Comparison of ENCODE assay signal across 7 cellular contexts in the genomic region with DNA sequence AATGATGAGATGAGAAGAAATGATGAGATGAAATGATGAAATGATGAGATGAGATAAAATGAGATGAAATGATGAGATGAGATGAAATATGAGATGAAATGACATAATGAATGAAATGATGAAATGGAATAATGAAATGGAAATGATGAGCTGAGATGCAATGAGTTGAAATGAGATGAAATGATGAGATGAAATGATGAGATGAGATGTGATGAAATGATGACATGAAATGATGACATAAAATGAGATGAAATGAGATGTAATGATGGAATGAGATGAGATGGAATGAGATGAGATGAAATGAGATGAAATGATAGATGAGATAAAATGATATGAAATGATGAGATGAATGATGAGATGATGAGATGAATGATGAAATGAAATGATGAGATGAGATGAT.
DNase-seq lines count a peak whose midpoint lies in the region; ATAC-seq, FAIRE-seq and TF ChIP-seq lines count a peak whose summit lies in the region.
"Not testable (repeated sequence)": the region's sequence is repeated elsewhere in the genome, so short reads cannot be mapped to it uniquely, and the experiment has no call there.

No MANE protein-coding gene starts in this region.

- not testable (repeated sequence) for BruUV-seq in K562 (replicated peaks; lab: Mats Ljungman, UMichigan); HepG2 (replicated peaks; lab: Mats Ljungman, UMichigan)

- in situ Hi-C loops in K562 (cut with MboI); HepG2 (cut with HindIII; ENCODE audit: extremely low pct_ligation_motif_present, low pct_unique_long_range_greater_than_20kb): not testable (repeated sequence)

- not testable (repeated sequence) for FAIRE-seq in K562 (lab: Jason Lieb, UNC); HepG2 (lab: Jason Lieb, UNC)

- H3K4me3 Mint-ChIP-seq in activated CD8-positive, alpha-beta memory T cell treated with anti-CD3 and anti-CD28 coated beads, Interleukin-2, amount 10 ng/mL, durations not matched to agents 7 days and 5 days; activated T-cell treated with anti-CD3 and anti-CD28 coated beads, Interleukin-2, amount 50 U/mL, for 24 hours; activated naive CD8-positive, alpha-beta T cell treated with anti-CD3 and anti-CD28 coated beads for 36 hours; activated naive CD8-positive, alpha-beta T cell treated with anti-CD3 and anti-CD28 coated beads, Interleukin-2, amount 50 U/mL, for 24 hours; stimulated activated naive CD8-positive, alpha-beta T cell treated with anti-CD3 and anti-CD28 coated beads, Interleukin-15, Interleukin-2, amounts not matched to agents 100 ng/mL and 50 ng/mL, for 24 hours: not testable (repeated sequence)

- H2AFZ ChIP-seq in K562 (ENCODE audit: low read depth, low read length); HepG2 (ENCODE audit: low read length): not testable (repeated sequence)

- CTCF ChIA-PET in activated CD8-positive, alpha-beta memory T cell treated with anti-CD3 and anti-CD28 coated beads, Interleukin-2, amount 10 ng/mL, durations not matched to agents 7 days and 5 days (lab: Charles Lee); K562 (lab: Yijun Ruan, JAX; ENCODE audit: low intra/inter-chr PET ratio); HepG2 (lab: Yijun Ruan, JAX; ENCODE audit: low intra/inter-chr PET ratio, low total read pairs): not testable (repeated sequence)

- not testable (repeated sequence) for H3K27me3 Mint-ChIP-seq in activated CD8-positive, alpha-beta memory T cell treated with anti-CD3 and anti-CD28 coated beads, Interleukin-2, amount 10 ng/mL, durations not matched to agents 7 days and 5 days; activated T-cell treated with anti-CD3 and anti-CD28 coated beads, Interleukin-2, amount 50 U/mL, for 24 hours; activated naive CD8-positive, alpha-beta T cell treated with anti-CD3 and anti-CD28 coated beads for 36 hours; stimulated activated naive CD8-positive, alpha-beta T cell treated with anti-CD3 and anti-CD28 coated beads, Interleukin-15, Interleukin-2, amounts not matched to agents 100 ng/mL and 50 ng/mL, for 24 hours
- H3K27me3 Mint-ChIP-seq in activated naive CD8-positive, alpha-beta T cell treated with anti-CD3 and anti-CD28 coated beads, Interleukin-2, amount 50 U/mL, for 24 hours: peaks cover 11% of the 10 kb centered on the region

- peak overlapping the region; percentile 40 for H3K27ac Mint-ChIP-seq in activated CD8-positive, alpha-beta memory T cell treated with anti-CD3 and anti-CD28 coated beads, Interleukin-2, amount 10 ng/mL, durations not matched to agents 7 days and 5 days
- H3K27ac Mint-ChIP-seq in activated T-cell treated with anti-CD3 and anti-CD28 coated beads, Interleukin-2, amount 50 U/mL, for 24 hours: peak overlapping the region; percentile 63
- H3K27ac Mint-ChIP-seq in activated naive CD8-positive, alpha-beta T cell treated with anti-CD3 and anti-CD28 coated beads for 36 hours: peak overlapping the region; percentile 62
- peak overlapping the region; percentile 69 for H3K27ac Mint-ChIP-seq in activated naive CD8-positive, alpha-beta T cell treated with anti-CD3 and anti-CD28 coated beads, Interleukin-2, amount 50 U/mL, for 24 hours
- peak overlapping the region; percentile 63 for H3K27ac Mint-ChIP-seq in stimulated activated naive CD8-positive, alpha-beta T cell treated with anti-CD3 and anti-CD28 coated beads, Interleukin-15, Interleukin-2, amounts not matched to agents 100 ng/mL and 50 ng/mL, for 24 hours

- not testable (repeated sequence) for H3K4me3 ChIP-seq in K562; HepG2 (replicated peaks in 1 of 3; ENCODE audit: insufficient read depth in 1 of 3, low read depth in 2 of 3, low read length in 3 of 3)

- H3K27ac ChIP-seq in K562 (ENCODE audit: extremely low read depth, low read depth, low read length); HepG2 (ENCODE audit: extremely low read length, insufficient read depth, low read length): not testable (repeated sequence)

- not testable (repeated sequence) for H3K27me3 ChIP-seq in K562 (ENCODE audit: control insufficient read depth in 2 of 2, insufficient read depth in 2 of 2, low read length in 2 of 2); HepG2 (ENCODE audit: control insufficient read depth in 1 of 2, insufficient read depth in 2 of 2, low read length in 2 of 2)

- not testable (repeated sequence) for ATAC-seq in activated CD8-positive, alpha-beta memory T cell treated with anti-CD3 and anti-CD28 coated beads, Interleukin-2, amount 10 ng/mL, durations not matched to agents 7 days and 5 days; activated naive CD8-positive, alpha-beta T cell treated with anti-CD3 and anti-CD28 coated beads, Interleukin-2, amount 50 U/mL, for 24 hours; K562; HepG2

- not testable (repeated sequence) for TF ChIP-seq POLR2A in K562 (conservative IDR thresholded peaks at IDR 0.05); HepG2 (IDR thresholded peaks at IDR 0.05; ENCODE audit: insufficient read depth in 1 of 2, low read depth in 2 of 2, low read length in 2 of 2)

- not testable (repeated sequence) for H3K36me3 ChIP-seq in K562 (ENCODE audit: control insufficient read depth, insufficient read depth, low read length); HepG2 (replicated peaks in 1 of 2; ENCODE audit: control insufficient read depth in 1 of 2, insufficient read depth in 2 of 2, low read length in 2 of 2)

- POLR2A ChIA-PET in K562 (lab: Yijun Ruan, JAX); HepG2 (lab: Yijun Ruan, JAX): not testable (repeated sequence)

- not testable (repeated sequence) for TF ChIP-seq EP300 in K562 (IDR thresholded peaks at IDR 0.05; ENCODE audit: low read length); HepG2 (IDR thresholded peaks at IDR 0.05; ENCODE audit: low read depth in 2 of 2, low read length in 2 of 2); HepG2 (CRISPR knock-in tag; IDR thresholded peaks at IDR 0.05; ENCODE audit: borderline replicate concordance)

- DNase-seq in activated CD8-positive, alpha-beta memory T cell treated with anti-CD3 and anti-CD28 coated beads, Interleukin-2, amount 10 ng/mL, durations not matched to agents 7 days and 5 days; activated T-cell treated with anti-CD3 and anti-CD28 coated beads, Interleukin-2, amount 50 U/mL, for 24 hours; activated naive CD8-positive, alpha-beta T cell treated with anti-CD3 and anti-CD28 coated beads for 36 hours; activated naive CD8-positive, alpha-beta T cell treated with anti-CD3 and anti-CD28 coated beads, Interleukin-2, amount 50 U/mL, for 24 hours; K562 (ENCODE audit: extremely low read depth in 1 of 4, low spot score in 3 of 4); HepG2 (ENCODE audit: low spot score): not testable (repeated sequence)

- not testable (repeated sequence) for H3K9me1 ChIP-seq in K562 (ENCODE audit: control insufficient read depth, insufficient read depth, low read length)

- not testable (repeated sequence) for H3K36me3 Mint-ChIP-seq in activated CD8-positive, alpha-beta memory T cell treated with anti-CD3 and anti-CD28 coated beads, Interleukin-2, amount 10 ng/mL, durations not matched to agents 7 days and 5 days; activated T-cell treated with anti-CD3 and anti-CD28 coated beads, Interleukin-2, amount 50 U/mL, for 24 hours (ENCODE audit: low read depth); activated naive CD8-positive, alpha-beta T cell treated with anti-CD3 and anti-CD28 coated beads for 36 hours; activated naive CD8-positive, alpha-beta T cell treated with anti-CD3 and anti-CD28 coated beads, Interleukin-2, amount 50 U/mL, for 24 hours (ENCODE audit: low read depth); stimulated activated naive CD8-positive, alpha-beta T cell treated with anti-CD3 and anti-CD28 coated beads, Interleukin-15, Interleukin-2, amounts not matched to agents 100 ng/mL and 50 ng/mL, for 24 hours (ENCODE audit: low read depth)

- not testable (repeated sequence) for H3K9ac ChIP-seq in K562 (ENCODE audit: insufficient read depth in 1 of 2, low read depth in 2 of 2, low read length in 2 of 2); HepG2 (ENCODE audit: insufficient read depth, low read depth, low read length)

- intact Hi-C loops in K562 (cut with micrococcal nuclease); HepG2 (cut with micrococcal nuclease; ENCODE audit: unreplicated experiment): not testable (repeated sequence)

- TF ChIP-seq CTCF in K562 (IDR thresholded peaks at IDR 0.05 in 2 of 3, conservative IDR thresholded peaks at IDR 0.05 in 1 of 3; ENCODE audit: insufficient read depth in 2 of 3, low read depth in 1 of 3, low read length in 3 of 3); HepG2 (CRISPR knock-in tag; IDR thresholded peaks at IDR 0.05): not testable (repeated sequence)

- H4K20me1 ChIP-seq in K562 (replicated peaks; ENCODE audit: control insufficient read depth, insufficient read depth, low read length); HepG2 (ENCODE audit: insufficient read depth, low read length): not testable (repeated sequence)

- H3K9me3 Mint-ChIP-seq in activated CD8-positive, alpha-beta memory T cell treated with anti-CD3 and anti-CD28 coated beads, Interleukin-2, amount 10 ng/mL, durations not matched to agents 7 days and 5 days (ENCODE audit: low read depth); activated T-cell treated with anti-CD3 and anti-CD28 coated beads, Interleukin-2, amount 50 U/mL, for 24 hours; activated naive CD8-positive, alpha-beta T cell treated with anti-CD3 and anti-CD28 coated beads for 36 hours: not testable (repeated sequence)
- H3K9me3 Mint-ChIP-seq in activated naive CD8-positive, alpha-beta T cell treated with anti-CD3 and anti-CD28 coated beads, Interleukin-2, amount 50 U/mL, for 24 hours: peaks cover 21% of the 10 kb centered on the region
- peaks cover 11% of the 10 kb centered on the region for H3K9me3 Mint-ChIP-seq in stimulated activated naive CD8-positive, alpha-beta T cell treated with anti-CD3 and anti-CD28 coated beads, Interleukin-15, Interleukin-2, amounts not matched to agents 100 ng/mL and 50 ng/mL, for 24 hours

- H3K9me3 ChIP-seq in K562 (replicated peaks; ENCODE audit: control insufficient read depth, insufficient read depth, low read depth, low read length); HepG2 (ENCODE audit: low read length): not testable (repeated sequence)

- not testable (repeated sequence) for H3K4me1 ChIP-seq in K562 (replicated peaks in 1 of 2; ENCODE audit: control insufficient read depth in 2 of 2, insufficient read depth in 2 of 2, low read length in 2 of 2); HepG2 (ENCODE audit: insufficient read depth, low read length)

- not testable (repeated sequence) for H3K4me2 ChIP-seq in K562 (ENCODE audit: insufficient read depth, low read length); HepG2 (ENCODE audit: low read depth, low read length)

- not testable (repeated sequence) for TF ChIP-seq RAD21 in K562 (CRISPR knock-in tag; conservative IDR thresholded peaks at IDR 0.05 in 1 of 2, IDR thresholded peaks at IDR 0.05 in 1 of 2); HepG2 (CRISPR knock-in tag; IDR thresholded peaks at IDR 0.05)

- not testable (repeated sequence) for H3K79me2 ChIP-seq in K562 (ENCODE audit: control insufficient read depth, insufficient read depth, low read length); HepG2 (ENCODE audit: insufficient read depth, low read length)

- H3K4me1 Mint-ChIP-seq in activated CD8-positive, alpha-beta memory T cell treated with anti-CD3 and anti-CD28 coated beads, Interleukin-2, amount 10 ng/mL, durations not matched to agents 7 days and 5 days; activated T-cell treated with anti-CD3 and anti-CD28 coated beads, Interleukin-2, amount 50 U/mL, for 24 hours (ENCODE audit: low read depth); activated naive CD8-positive, alpha-beta T cell treated with anti-CD3 and anti-CD28 coated beads for 36 hours; activated naive CD8-positive, alpha-beta T cell treated with anti-CD3 and anti-CD28 coated beads, Interleukin-2, amount 50 U/mL, for 24 hours; stimulated activated naive CD8-positive, alpha-beta T cell treated with anti-CD3 and anti-CD28 coated beads, Interleukin-15, Interleukin-2, amounts not matched to agents 100 ng/mL and 50 ng/mL, for 24 hours (ENCODE audit: low read depth): not testable (repeated sequence)
